In genomic region chr9:84781431-84781830, GRCh38 we compare ENCODE assay signal across 8 cellular contexts.
DNase-seq lines count a peak whose midpoint lies in the region; ATAC-seq and TF ChIP-seq lines count a peak whose summit lies in the region.

No MANE protein-coding gene starts in this region.

- POLR2A ChIA-PET in CD8-positive, alpha-beta T cell (lab: Charles Lee) = no interaction called here

- no peak for ATAC-seq in CD8-positive, alpha-beta T cell
- no peak for ATAC-seq in GM21528 (IDR thresholded peaks at IDR 0.05; ENCODE audit: low FRiP score, unreplicated experiment)

- peak; percentile 8 for DNase-seq in stimulated activated naive CD4-positive, alpha-beta T cell treated with Interleukin-2 at 50 U/mL for 16 hours (lab: John Stamatoyannopoulos, UW)
- DNase-seq in stimulated activated naive CD4-positive, alpha-beta T cell (lab: John Stamatoyannopoulos, UW) = no peak
- DNase-seq in OCI-M1 (lab: John Stamatoyannopoulos, UW) (peak; percentile 19), fibroblast of pulmonary artery (ENCODE audit: low read depth) (peak; percentile 11), NCI-H524 treated with DMSO at 0.1 percent for 48 hours (lab: John Stamatoyannopoulos, UW) (no peak)
- DNase-seq in central memory CD4-positive, alpha-beta T cell = no peak
- no peak for DNase-seq in CD8-positive, alpha-beta T cell

- no peaks in the 10 kb centered on the region for H3K36me3 ChIP-seq in CD8-positive, alpha-beta T cell (ENCODE audit: insufficient read depth, low read length)

- H3K36me3 Mint-ChIP-seq in CD8-positive, alpha-beta T cell = no peaks in the 10 kb centered on the region

- H3K9me3 Mint-ChIP-seq in CD8-positive, alpha-beta T cell = no peaks in the 10 kb centered on the region

- H3K27me3 ChIP-seq in CD8-positive, alpha-beta T cell (ENCODE audit: insufficient read depth, low read length) = no peaks in the 10 kb centered on the region

- no peaks in the 10 kb centered on the region for H3K27me3 Mint-ChIP-seq in CD8-positive, alpha-beta T cell (ENCODE audit: low read depth)

- no peak overlapping the region for H3K4me3 ChIP-seq in fibroblast of pulmonary artery (replicated peaks; ENCODE audit: low read depth, low read length)
- no peak overlapping the region for H3K4me3 ChIP-seq in CD8-positive, alpha-beta T cell (ENCODE audit: low read depth, low read length)

- no peak overlapping the region for H3K27ac ChIP-seq in CD8-positive, alpha-beta T cell (ENCODE audit: low read depth, low read length)

- no peaks in the 10 kb centered on the region for H3K4me1 Mint-ChIP-seq in CD8-positive, alpha-beta T cell (ENCODE audit: low read depth)

- CTCF ChIA-PET in CD8-positive, alpha-beta T cell (lab: Charles Lee) = no interaction called here

- H3K9me3 ChIP-seq in CD8-positive, alpha-beta T cell (ENCODE audit: low read length) = peaks cover 4% of the 10 kb centered on the region

- no peaks in the 10 kb centered on the region for H3K4me1 ChIP-seq in CD8-positive, alpha-beta T cell (ENCODE audit: insufficient read depth, low read length)

- intact Hi-C loops in CD8-positive, alpha-beta T cell (cut with DNase I, micrococcal nuclease) = no loop called here

- H3K27ac Mint-ChIP-seq in CD8-positive, alpha-beta T cell = no peak overlapping the region

- H3K4me3 Mint-ChIP-seq in CD8-positive, alpha-beta T cell = no peak overlapping the region

- TF ChIP-seq CTCF in fibroblast of pulmonary artery (IDR thresholded peaks at IDR 0.05; ENCODE audit: low read length, missing control alignments) = peak; percentile 36
- no peak for TF ChIP-seq CTCF in CD8-positive, alpha-beta T cell (IDR thresholded peaks at IDR 0.05)

Comparison
In these comparisons a context has a peak if more than half of its experiments do, and no peak if none do; other contexts are left out.
1. DNase-seq: peak in stimulated activated naive CD4-positive, alpha-beta T cell treated with Interleukin-2 at 50 U/mL for 16 hours (single experiment), OCI-M1 (single experiment) and fibroblast of pulmonary artery (single experiment); none in stimulated activated naive CD4-positive, alpha-beta T cell (0 of 6), central memory CD4-positive, alpha-beta T cell (single experiment), CD8-positive, alpha-beta T cell (0 of 7) and NCI-H524 treated with DMSO at 0.1 percent for 48 hours (single experiment).